Comparison of ENCODE assay signal across 15 cellular contexts in the genomic region with DNA sequence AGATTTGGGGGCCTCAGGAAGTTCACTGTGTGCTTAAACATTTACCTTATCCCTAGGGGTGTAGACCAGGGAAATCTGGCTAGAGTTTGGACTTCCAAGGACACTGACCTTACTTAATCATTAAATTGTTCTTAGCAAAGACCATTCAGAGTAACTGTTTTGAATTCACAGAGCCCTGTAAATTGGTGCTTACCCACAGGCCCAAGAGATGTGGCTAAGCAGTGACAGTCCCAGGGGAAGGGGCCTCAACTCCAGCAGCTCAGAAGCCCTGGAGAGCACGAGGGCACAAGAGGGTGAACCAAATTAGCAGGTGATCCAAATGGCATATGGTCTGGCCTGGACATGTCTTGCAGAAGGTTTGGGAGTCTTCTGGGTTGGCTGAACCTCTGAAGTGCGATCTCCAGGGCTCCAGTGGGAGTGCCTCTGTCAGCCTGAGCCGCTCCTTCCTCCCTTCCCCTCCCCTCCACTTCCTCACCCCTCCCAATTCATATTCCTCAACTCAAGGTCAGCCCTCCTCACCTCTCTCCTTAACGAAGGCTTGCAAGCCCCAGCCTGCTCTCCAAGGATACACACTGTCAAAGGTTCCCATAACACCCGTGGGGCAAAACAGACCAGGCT. TPM values are rescaled to one million over a fixed set of nuclear protein-coding genes. Genes with fewer than 3 reads are reported as not detected.
DNase-seq lines count a peak whose midpoint lies in the region; ATAC-seq and TF ChIP-seq lines count a peak whose summit lies in the region.
"Had no signal": no experiment of that assay in that cellular context is flagged by ENCODE, and none has a peak within 500 bp of the region (broad histone marks: within the 10 kb centered on the region; RNA-seq: fewer than 3 reads in every experiment).

No MANE protein-coding gene starts in this region.

- H3K4me3 ChIP-seq in cardiac muscle cell (no peak overlapping the region), mammary epithelial cell (replicated peaks in 1 of 3; ENCODE audit: insufficient read depth in 1 of 3, low read depth in 2 of 3, low read length in 3 of 3) (no peak overlapping the region), muscle layer of duodenum (ENCODE audit: low read depth in 1 of 2, low read length in 2 of 2) (no peak overlapping the region), WERI-Rb-1 (ENCODE audit: low read depth, low read length) (no peak overlapping the region)
- H3K4me3 ChIP-seq: SJCRH30 had no signal

- BruUV-seq in mammary epithelial cell (replicated peaks; lab: Mats Ljungman, UMichigan): no TSS peak

- H3K9me3 ChIP-seq in cardiac muscle cell (ENCODE audit: low read depth) (no peaks in the 10 kb centered on the region), mammary epithelial cell (replicated peaks; ENCODE audit: insufficient read depth, low read length) (no peaks in the 10 kb centered on the region), muscle layer of duodenum (ENCODE audit: control insufficient read depth in 1 of 2, low read length in 2 of 2) (no peaks in the 10 kb centered on the region), WERI-Rb-1 (ENCODE audit: severe bottlenecking) (no peaks in the 10 kb centered on the region)
- H3K9me3 ChIP-seq: SJCRH30 had no signal

- no peaks in the 10 kb centered on the region for H4K20me1 ChIP-seq in mammary epithelial cell (ENCODE audit: insufficient read depth, low read length)

- DNase-seq in cardiac muscle cell (ENCODE audit: low read depth in 1 of 2, low spot score in 1 of 2) (no peak), left cardiac atrium (no peak), mammary epithelial cell (peak; percentile 84), WERI-Rb-1 (no peak), NCI-H2196 treated with DMSO at 0.1 percent for 48 hours (lab: John Stamatoyannopoulos, UW; ENCODE audit: unreplicated experiment) (no peak), NCI-H1417 (lab: John Stamatoyannopoulos, UW) (no peak)
- DNase-seq: activated CD8-positive, alpha-beta memory T cell treated with anti-CD3 and anti-CD28 coated beads for 24 hours; activated gamma-delta T cell; naive B cell; NCI-H1417 treated with DMSO at 0.1 percent for 48 hours; NCI-H774; SJCRH30; T1000 had no signal

- intact Hi-C loops in left cardiac atrium (cut with DNase I) (no loop called here), mammary epithelial cell (cut with micrococcal nuclease) (loop anchor here (1.0 kb wide), 2 partner anchors 12 to 19 kb away; a partner anchor contains a TSS)

- H3K27me3 ChIP-seq in cardiac muscle cell: no peaks in the 10 kb centered on the region
- H3K27me3 ChIP-seq in mammary epithelial cell (ENCODE audit: insufficient read depth, low read length): no peaks in the 10 kb centered on the region
- no peaks in the 10 kb centered on the region for H3K27me3 ChIP-seq in muscle layer of duodenum (ENCODE audit: low read depth, low read length)
- H3K27me3 ChIP-seq in WERI-Rb-1 (ENCODE audit: insufficient read depth, low read depth, severe bottlenecking): no peaks in the 10 kb centered on the region
- H3K27me3 ChIP-seq: SJCRH30 had no signal

- WGBS in mammary epithelial cell (ENCODE audit: low coverage, missing lambda C conversion rate): 6% methylated on average over 3 of the region's 5 CpGs

- no peaks in the 10 kb centered on the region for H3K36me3 ChIP-seq in cardiac muscle cell
- no peaks in the 10 kb centered on the region for H3K36me3 ChIP-seq in mammary epithelial cell (ENCODE audit: insufficient read depth, low read length)
- H3K36me3 ChIP-seq in muscle layer of duodenum (ENCODE audit: control insufficient read depth in 1 of 2, insufficient read depth in 2 of 2, low read length in 2 of 2): peaks cover 0 to 14% of the 10 kb centered on the region in 2 donors
- peaks cover 4% of the 10 kb centered on the region; the same call in 1 of the 2 replicates for H3K36me3 ChIP-seq in WERI-Rb-1
- H3K36me3 ChIP-seq: SJCRH30 had no signal

- H2AFZ ChIP-seq in mammary epithelial cell (ENCODE audit: low read depth, low read length): peak overlapping the region; percentile 60

- H3K79me2 ChIP-seq in mammary epithelial cell (ENCODE audit: insufficient read depth, low read length): peaks cover 23% of the 10 kb centered on the region

- H3K27ac ChIP-seq in cardiac muscle cell (peak overlapping the region; percentile 42), mammary epithelial cell (ENCODE audit: insufficient read depth, low read depth, low read length) (peak overlapping the region; percentile 34), muscle layer of duodenum (ENCODE audit: low read length) (peak overlapping the region; percentile 16), WERI-Rb-1 (no peak overlapping the region; the same call in 1 of the 2 replicates)
- H3K27ac ChIP-seq: SJCRH30 had no signal

- TF ChIP-seq CTCF in cardiac muscle cell (IDR thresholded peaks at IDR 0.05; ENCODE audit: low read depth, low read length) (no peak), mammary epithelial cell (conservative IDR thresholded peaks at IDR 0.05 in 1 of 2, IDR thresholded peaks at IDR 0.05 in 1 of 2; ENCODE audit: extremely low read depth in 1 of 2, insufficient read depth in 1 of 2, low read depth in 1 of 2, low read length in 2 of 2) (no peak), WERI-Rb-1 (IDR thresholded peaks at IDR 0.05; ENCODE audit: low read depth, low read length) (no peak)

- dilution Hi-C loops in mammary epithelial cell (cut with HindIII; ENCODE audit: low sequenced_read_pairs): no loop called here

- in situ Hi-C loops in mammary epithelial cell (cut with MboI; ENCODE audit: low sequenced_read_pairs in 2 of 2): no loop called here

- ATAC-seq in left cardiac atrium: no peak
- no peak for ATAC-seq in GM19452 (IDR thresholded peaks at IDR 0.05; ENCODE audit: unreplicated experiment)

- CTCF ChIA-PET in mammary epithelial cell (lab: Charles Lee; ENCODE audit: low non-redundant PET): no interaction called here

- peaks cover 23% of the 10 kb centered on the region for H3K4me1 ChIP-seq in cardiac muscle cell (ENCODE audit: low read depth)
- H3K4me1 ChIP-seq in mammary epithelial cell (ENCODE audit: insufficient read depth, low read length): peaks cover 55% of the 10 kb centered on the region
- H3K4me1 ChIP-seq in muscle layer of duodenum (ENCODE audit: control insufficient read depth in 1 of 2, insufficient read depth in 2 of 2, low read length in 2 of 2): peaks cover 15 to 31% of the 10 kb centered on the region in 2 donors

- H3K4me2 ChIP-seq in mammary epithelial cell (ENCODE audit: insufficient read depth, low read depth, low read length): peak overlapping the region; percentile 66

- H3K9ac ChIP-seq in mammary epithelial cell (ENCODE audit: insufficient read depth, low read length): no peak overlapping the region

RNA-seq across cellular contexts. Expression of a gene that starts 4.3 kb away (rescaled TPM):
- 10.7 and 12.5 TPM in 2 replicates for total RNA-seq in cardiac muscle cell
- polyA plus RNA-seq in cardiac muscle cell: 2.1 and 3.1 TPM in 2 replicates
- total RNA-seq in left cardiac atrium: 1 to 10 TPM; 3.2 to 3.3 TPM
- 10 to 100 TPM; 21.6 to 28.3 TPM for total RNA-seq in mammary epithelial cell
- 18.2 TPM for polyA plus RNA-seq in mammary epithelial cell
- polyA minus RNA-seq in mammary epithelial cell: 17.3 TPM

RNA-seq across cellular contexts. Expression of a gene that starts 11.9 kb away (rescaled TPM):
- 3.0 and 4.4 TPM in 2 replicates for total RNA-seq in cardiac muscle cell
- 4.9 and 5.6 TPM in 2 replicates for polyA plus RNA-seq in cardiac muscle cell
- total RNA-seq in left cardiac atrium: under 1 TPM in 1 of 2 donors, not detected in 1; 0.53 TPM
- total RNA-seq in mammary epithelial cell: 1 to 10 TPM; 5.7 to 9.3 TPM
- polyA plus RNA-seq in mammary epithelial cell: 9.9 TPM
- 10.2 TPM for polyA minus RNA-seq in mammary epithelial cell

RNA-seq across cellular contexts. Expression of a gene that starts 35.0 kb away (rescaled TPM):
- 225 and 572 TPM in 2 replicates for total RNA-seq in cardiac muscle cell
- 943 and 1,052 TPM in 2 replicates for polyA plus RNA-seq in cardiac muscle cell
- total RNA-seq in left cardiac atrium: 10 to 100 TPM; 13.9 to 27.4 TPM
- total RNA-seq in mammary epithelial cell: 100 to 1,000 TPM in 1 of 2 donors, 10 to 100 TPM in 1; 42.5 to 202 TPM
- polyA plus RNA-seq in mammary epithelial cell: 73.8 TPM
- 50.2 TPM for polyA minus RNA-seq in mammary epithelial cell

RNA-seq across cellular contexts. Expression of a gene that starts 51.4 kb away (rescaled TPM):
- 158 and 197 TPM in 2 replicates for total RNA-seq in cardiac muscle cell
- 251 and 266 TPM in 2 replicates for polyA plus RNA-seq in cardiac muscle cell
- 100 to 1,000 TPM; 126 to 139 TPM for total RNA-seq in left cardiac atrium
- total RNA-seq in mammary epithelial cell: 10 to 100 TPM; 31.2 to 39.0 TPM
- polyA plus RNA-seq in mammary epithelial cell: 27.1 TPM
- 44.1 TPM for polyA minus RNA-seq in mammary epithelial cell
